In genomic region chr1:91018006-91018405, GRCh38 we compare ENCODE assay signal across 8 cellular contexts. TPM values are rescaled to one million over a fixed set of nuclear protein-coding genes. Genes with fewer than 3 reads are reported as not detected.
DNase-seq lines count a peak whose midpoint lies in the region; ATAC-seq and TF ChIP-seq lines count a peak whose summit lies in the region.

No MANE protein-coding gene starts in this region.

- ATAC-seq in HG02642 (IDR thresholded peaks at IDR 0.05; ENCODE audit: poor library complexity, unreplicated experiment): no peak

- H3K27me3 ChIP-seq in neural cell (ENCODE audit: insufficient read depth, low read depth, low read length): no peaks in the 10 kb centered on the region

- no peaks in the 10 kb centered on the region for H3K9me3 ChIP-seq in neural cell (ENCODE audit: low read length)

- no peak overlapping the region for H2AFZ ChIP-seq in neural cell (ENCODE audit: low read depth, low read length)

- H3K9me3 Mint-ChIP-seq in chondrocyte (ENCODE audit: low read depth): no peaks in the 10 kb centered on the region

- no peaks in the 10 kb centered on the region for H3K36me3 ChIP-seq in neural cell (ENCODE audit: insufficient read depth, low read length)

- no peaks in the 10 kb centered on the region for H3K9me2 ChIP-seq in neural cell (ENCODE audit: insufficient read depth, low read length)

- H3K79me2 ChIP-seq in neural cell (replicated peaks; ENCODE audit: insufficient read depth, low read length): peaks cover 81% of the 10 kb centered on the region

- H3K27ac Mint-ChIP-seq in chondrocyte (ENCODE audit: unreplicated experiment): peak overlapping the region; percentile 13

- no peak overlapping the region for H3K27ac ChIP-seq in neural cell (ENCODE audit: low read length)

- no peak overlapping the region for H3K4me2 ChIP-seq in neural cell (ENCODE audit: low read length)

- H3F3A ChIP-seq in neural cell (ENCODE audit: insufficient read depth, low read length, poor library complexity, severe bottlenecking): no peaks in the 10 kb centered on the region

- intact Hi-C loops in posterior cingulate gyrus (cut with DNase I): loop anchor here (10.0 kb wide), 2 partner anchors 53 to 163 kb away; no protein-coding TSS in a partner anchor

- TF ChIP-seq EP300 in neural cell (conservative IDR thresholded peaks at IDR 0.05; ENCODE audit: poor library complexity, severe bottlenecking): no peak

- H3K4me3 ChIP-seq in neural cell (ENCODE audit: low read length): peak overlapping the region; percentile 92

- H3K9ac ChIP-seq in neural cell (ENCODE audit: low read length): no peak overlapping the region

- H3K4me1 Mint-ChIP-seq in chondrocyte (ENCODE audit: low read depth): peaks cover 53% of the 10 kb centered on the region

- TF ChIP-seq RAD21 in neural cell (conservative IDR thresholded peaks at IDR 0.05): no peak

- H3K27me3 Mint-ChIP-seq in chondrocyte (ENCODE audit: low read depth): no peaks in the 10 kb centered on the region

- no peaks in the 10 kb centered on the region for H3K36me3 Mint-ChIP-seq in chondrocyte (ENCODE audit: low read depth)

- TF ChIP-seq CTCF in chondrocyte (IDR thresholded peaks at IDR 0.05) (peak; percentile 67), neural cell (IDR thresholded peaks at IDR 0.05; ENCODE audit: poor library complexity, severe bottlenecking) (peak; percentile 22)

- DNase-seq in NOMO-1 treated with DMSO at 0.1 percent for 48 hours (lab: John Stamatoyannopoulos, UW; ENCODE audit: unreplicated experiment) (peak; percentile 29), NOMO-1 treated with dmso at 0.1 percent for 144 hours (lab: John Stamatoyannopoulos, UW; ENCODE audit: unreplicated experiment) (no peak), NCI-H2227 (lab: John Stamatoyannopoulos, UW; ENCODE audit: unreplicated experiment) (peak; percentile 42), chondrocyte (ENCODE audit: low spot score) (no peak), NCI-H2081 treated with DMSO at 0.1 percent for 48 hours (lab: John Stamatoyannopoulos, UW) (no peak), posterior cingulate gyrus (no peak)

- no peaks in the 10 kb centered on the region for H4K20me1 ChIP-seq in neural cell (ENCODE audit: insufficient read depth)

- H3K4me3 Mint-ChIP-seq in chondrocyte (ENCODE audit: unreplicated experiment): no peak overlapping the region

TF ChIP-seq in neural cell, 6 proteins besides CTCF, POLR2A, EP300 and RAD21:
- TF ChIP-seq POLR2AphosphoS5 (IDR thresholded peaks at IDR 0.05): no peak
- TF ChIP-seq MXI1 (conservative IDR thresholded peaks at IDR 0.05; ENCODE audit: poor library complexity, severe bottlenecking): no peak
- no peak for TF ChIP-seq SMC3 (conservative IDR thresholded peaks at IDR 0.05; ENCODE audit: poor library complexity)
- TF ChIP-seq EZH2 (IDR thresholded peaks at IDR 0.05; ENCODE audit: borderline replicate concordance, insufficient read depth, low read length, poor library complexity, severe bottlenecking): no peak
- no peak for TF ChIP-seq TAF1 (IDR thresholded peaks at IDR 0.05; ENCODE audit: low read depth)
- no peak for TF ChIP-seq REST (IDR thresholded peaks at IDR 0.05; ENCODE audit: borderline replicate concordance)

RNA-seq across cellular contexts. Expression of gene ZNF644, which starts 3.8 kb away (rescaled TPM):
- 37.9 to 47.6 TPM (median 46.3 TPM) in 3 replicates for total RNA-seq in chondrocyte
- polyA plus RNA-seq in neural cell: 59.9 and 71.7 TPM in 2 replicates
- 306 and 313 TPM in 2 replicates for polyA minus RNA-seq in neural cell

Comparison
In these comparisons a context has a peak if more than half of its experiments do, and no peak if none do; other contexts are left out.
1. DNase-seq: peak in NOMO-1 treated with DMSO at 0.1 percent for 48 hours (single experiment) and NCI-H2227 (single experiment); none in NOMO-1 treated with dmso at 0.1 percent for 144 hours (single experiment), chondrocyte (single experiment), NCI-H2081 treated with DMSO at 0.1 percent for 48 hours (single experiment) and posterior cingulate gyrus (0 of 10).